In genomic region chrX:23478056-23478455, GRCh38 we compare ENCODE assay signal across 17 cellular contexts.
DNase-seq lines count a peak whose midpoint lies in the region; ATAC-seq, FAIRE-seq and TF ChIP-seq lines count a peak whose summit lies in the region.
"Had no signal": no experiment of that assay in that cellular context is flagged by ENCODE, and none has a peak within 500 bp of the region (broad histone marks: within the 10 kb centered on the region; RNA-seq: fewer than 3 reads in every experiment).

No MANE protein-coding gene starts in this region.

- H3K9me2 ChIP-seq in OCI-LY7 (ENCODE audit: insufficient read depth, low read length) = no peaks in the 10 kb centered on the region

- H3K4me2 ChIP-seq in astrocyte (ENCODE audit: low read length) = peak overlapping the region; percentile 19
- H3K4me2 ChIP-seq in OCI-LY7 (ENCODE audit: low read length) = no peak overlapping the region

- no peaks in the 10 kb centered on the region for H3K9me3 Mint-ChIP-seq in astrocyte (ENCODE audit: unreplicated experiment)
- H3K9me3 Mint-ChIP-seq in activated CD4-positive, alpha-beta T cell treated with anti-CD3 and anti-CD28 coated beads for 36 hours (ENCODE audit: low read depth) = no peaks in the 10 kb centered on the region

- H4K20me1 ChIP-seq in astrocyte (ENCODE audit: insufficient read depth, low read length) = no peaks in the 10 kb centered on the region
- no peaks in the 10 kb centered on the region for H4K20me1 ChIP-seq in OCI-LY7 (ENCODE audit: insufficient read depth, low read length)

- no peaks in the 10 kb centered on the region for H3K36me3 ChIP-seq in astrocyte (ENCODE audit: insufficient read depth, low read length)
- no peaks in the 10 kb centered on the region for H3K36me3 ChIP-seq in OCI-LY7 (ENCODE audit: insufficient read depth, low read length)

- H3K27ac Mint-ChIP-seq in astrocyte (ENCODE audit: unreplicated experiment) = no peak overlapping the region
- no peak overlapping the region for H3K27ac Mint-ChIP-seq in activated CD4-positive, alpha-beta T cell treated with anti-CD3 and anti-CD28 coated beads for 36 hours

- BruUV-seq in OCI-LY7 (replicated peaks; lab: Mats Ljungman, UMichigan) = no TSS peak

- peak; percentile 41 for ATAC-seq in foreskin keratinocyte
- no peak for ATAC-seq in activated CD4-positive, alpha-beta T cell treated with anti-CD3 and anti-CD28 coated beads for 36 hours
- ATAC-seq: Right ventricle myocardium inferior had no signal

- H3K9ac ChIP-seq in astrocyte (ENCODE audit: low read length) = no peak overlapping the region

- POLR2A ChIA-PET in activated CD4-positive, alpha-beta T cell treated with anti-CD3 and anti-CD28 coated beads for 36 hours (lab: Charles Lee) = no interaction called here
- POLR2A ChIA-PET in OCI-LY7 (lab: Charles Lee) = no interaction called here

- FAIRE-seq in HTR-8/SVneo (lab: Jason Lieb, UNC) (peak; percentile 52), astrocyte (lab: Jason Lieb, UNC) (peak; percentile 99)
- FAIRE-seq: GM19239 had no signal

- H3K4me3 Mint-ChIP-seq in astrocyte (ENCODE audit: unreplicated experiment) = no peak overlapping the region
- H3K4me3 Mint-ChIP-seq in activated CD4-positive, alpha-beta T cell treated with anti-CD3 and anti-CD28 coated beads for 36 hours = no peak overlapping the region

- intact Hi-C loops in activated CD4-positive, alpha-beta T cell treated with anti-CD3 and anti-CD28 coated beads for 36 hours (cut with DNase I, micrococcal nuclease) = no loop called here
- intact Hi-C loops in OCI-LY7 (cut with micrococcal nuclease; ENCODE audit: unreplicated experiment) = no loop called here

- H3K36me3 Mint-ChIP-seq in astrocyte (ENCODE audit: low read depth, unreplicated experiment) = no peaks in the 10 kb centered on the region
- H3K36me3 Mint-ChIP-seq in activated CD4-positive, alpha-beta T cell treated with anti-CD3 and anti-CD28 coated beads for 36 hours (ENCODE audit: low read depth) = no peaks in the 10 kb centered on the region

- no peaks in the 10 kb centered on the region for H3K79me2 ChIP-seq in astrocyte (ENCODE audit: insufficient read depth, low read length)
- H3K79me2 ChIP-seq in OCI-LY7 (ENCODE audit: insufficient read depth, low read depth, low read length) = no peaks in the 10 kb centered on the region

- H3K27me3 Mint-ChIP-seq in astrocyte (ENCODE audit: low read depth, unreplicated experiment) = no peaks in the 10 kb centered on the region
- no peaks in the 10 kb centered on the region for H3K27me3 Mint-ChIP-seq in activated CD4-positive, alpha-beta T cell treated with anti-CD3 and anti-CD28 coated beads for 36 hours

- H3K4me3 ChIP-seq in astrocyte (ENCODE audit: insufficient read depth, low read depth, low read length) (no peak overlapping the region), OCI-LY7 (ENCODE audit: low read depth, low read length, poor library complexity, severe bottlenecking) (no peak overlapping the region)
- H3K4me3 ChIP-seq: SK-N-MC had no signal

- TF ChIP-seq CTCF in astrocyte (IDR thresholded peaks at IDR 0.05; ENCODE audit: insufficient read depth, low read depth, low read length) = no peak
- TF ChIP-seq CTCF in foreskin keratinocyte (conservative IDR thresholded peaks at IDR 0.05) = no peak
- no peak for TF ChIP-seq CTCF in OCI-LY7 (conservative IDR thresholded peaks at IDR 0.05; ENCODE audit: low read length)

- H3K27ac ChIP-seq in astrocyte (ENCODE audit: low read depth, low read length) = no peak overlapping the region
- no peak overlapping the region for H3K27ac ChIP-seq in foreskin keratinocyte
- no peak overlapping the region for H3K27ac ChIP-seq in OCI-LY7 (ENCODE audit: low read depth, low read length, poor library complexity, severe bottlenecking)
- H3K27ac ChIP-seq: SK-N-MC had no signal

- H2AFZ ChIP-seq in astrocyte (ENCODE audit: low read depth, low read length) = no peak overlapping the region
- no peak overlapping the region for H2AFZ ChIP-seq in OCI-LY7 (ENCODE audit: low read length)

- H3K4me1 ChIP-seq in astrocyte (ENCODE audit: insufficient read depth, low read length) (peaks cover 4% of the 10 kb centered on the region), foreskin keratinocyte (peaks cover 3% of the 10 kb centered on the region), OCI-LY7 (ENCODE audit: insufficient read depth, low read length, poor library complexity, severe bottlenecking) (no peaks in the 10 kb centered on the region)

- H3K27me3 ChIP-seq in astrocyte (ENCODE audit: insufficient read depth, low read length) = no peaks in the 10 kb centered on the region
- H3K27me3 ChIP-seq in foreskin keratinocyte = no peaks in the 10 kb centered on the region

- DNase-seq in EH (ENCODE audit: low read depth) (peak; percentile 73), HTR-8/SVneo (ENCODE audit: insufficient read length, low spot score) (no peak), astrocyte (ENCODE audit: low read depth) (peak; percentile 4), foreskin keratinocyte (peak in 1 of 2 donors; percentile 35), NCI-H345 treated with DMSO at 0.1 percent for 48 hours (lab: John Stamatoyannopoulos, UW; ENCODE audit: unreplicated experiment) (no peak), OCI-LY7 (ENCODE audit: low spot score) (no peak), amniotic stem cell (lab: John Stamatoyannopoulos, UW) (no peak)
- no peak for DNase-seq in activated CD4-positive, alpha-beta T cell treated with anti-CD3 and anti-CD28 coated beads for 36 hours
- DNase-seq: C1 segment of cervical spinal cord, DMS 273 treated with DMSO at 0.1 percent for 48 hours, NCI-H1105, NCI-H1694 treated with DMSO at 0.1 percent for 48 hours, NCI-H345, NCI-H69 had no signal

- CTCF ChIA-PET in activated CD4-positive, alpha-beta T cell treated with anti-CD3 and anti-CD28 coated beads for 36 hours (lab: Charles Lee) = no interaction called here
- CTCF ChIA-PET in OCI-LY7 (lab: Charles Lee; ENCODE audit: unreplicated experiment) = no interaction called here

- H3K9me3 ChIP-seq in astrocyte (ENCODE audit: insufficient read depth, low read depth, low read length) = no peaks in the 10 kb centered on the region
- no peaks in the 10 kb centered on the region for H3K9me3 ChIP-seq in OCI-LY7 (ENCODE audit: low read length)

- no peaks in the 10 kb centered on the region for H3K4me1 Mint-ChIP-seq in astrocyte (ENCODE audit: low read depth, unreplicated experiment)
- no peaks in the 10 kb centered on the region for H3K4me1 Mint-ChIP-seq in activated CD4-positive, alpha-beta T cell treated with anti-CD3 and anti-CD28 coated beads for 36 hours

Comparison
In these comparisons a context has a peak if more than half of its experiments do, and no peak if none do; other contexts are left out.
1. DNase-seq: peak in EH (single experiment) and astrocyte (single experiment); none in HTR-8/SVneo (single experiment), NCI-H345 treated with DMSO at 0.1 percent for 48 hours (single experiment), activated CD4-positive, alpha-beta T cell treated with anti-CD3 and anti-CD28 coated beads for 36 hours (single experiment), OCI-LY7 (single experiment) and amniotic stem cell (single experiment).